ENCODE assay signal across 1 cellular context in genomic region chr2:218255441-218255840, GRCh38.
TF ChIP-seq lines count a peak whose summit lies in the region.

No MANE protein-coding gene starts in this region.

TF ChIP-seq in GM12878, 131 proteins besides CTCF, POLR2A, EP300 and RAD21:
- TF ChIP-seq BCL3 (IDR thresholded peaks at IDR 0.05; ENCODE audit: borderline replicate concordance, insufficient read depth, low read depth, low read length, poor library complexity, severe bottlenecking): peak; percentile 33
- no peak for TF ChIP-seq TAF1 (IDR thresholded peaks at IDR 0.05; ENCODE audit: borderline replicate concordance, low read depth, low read length)
